1 cellular context compared by ENCODE assay signal in genomic region chr1:23344111-23344986, GRCh38.
TF ChIP-seq lines count a peak whose summit lies in the region.

Gene HNRNPR (minus strand): TSS chr1:23344284. CDS start chr1:23341008, 3,276 bp downstream.

TF ChIP-seq in GM12878, 131 proteins besides CTCF, POLR2A, EP300 and RAD21 (continued from another document):
- TF ChIP-seq, protein P1, sequence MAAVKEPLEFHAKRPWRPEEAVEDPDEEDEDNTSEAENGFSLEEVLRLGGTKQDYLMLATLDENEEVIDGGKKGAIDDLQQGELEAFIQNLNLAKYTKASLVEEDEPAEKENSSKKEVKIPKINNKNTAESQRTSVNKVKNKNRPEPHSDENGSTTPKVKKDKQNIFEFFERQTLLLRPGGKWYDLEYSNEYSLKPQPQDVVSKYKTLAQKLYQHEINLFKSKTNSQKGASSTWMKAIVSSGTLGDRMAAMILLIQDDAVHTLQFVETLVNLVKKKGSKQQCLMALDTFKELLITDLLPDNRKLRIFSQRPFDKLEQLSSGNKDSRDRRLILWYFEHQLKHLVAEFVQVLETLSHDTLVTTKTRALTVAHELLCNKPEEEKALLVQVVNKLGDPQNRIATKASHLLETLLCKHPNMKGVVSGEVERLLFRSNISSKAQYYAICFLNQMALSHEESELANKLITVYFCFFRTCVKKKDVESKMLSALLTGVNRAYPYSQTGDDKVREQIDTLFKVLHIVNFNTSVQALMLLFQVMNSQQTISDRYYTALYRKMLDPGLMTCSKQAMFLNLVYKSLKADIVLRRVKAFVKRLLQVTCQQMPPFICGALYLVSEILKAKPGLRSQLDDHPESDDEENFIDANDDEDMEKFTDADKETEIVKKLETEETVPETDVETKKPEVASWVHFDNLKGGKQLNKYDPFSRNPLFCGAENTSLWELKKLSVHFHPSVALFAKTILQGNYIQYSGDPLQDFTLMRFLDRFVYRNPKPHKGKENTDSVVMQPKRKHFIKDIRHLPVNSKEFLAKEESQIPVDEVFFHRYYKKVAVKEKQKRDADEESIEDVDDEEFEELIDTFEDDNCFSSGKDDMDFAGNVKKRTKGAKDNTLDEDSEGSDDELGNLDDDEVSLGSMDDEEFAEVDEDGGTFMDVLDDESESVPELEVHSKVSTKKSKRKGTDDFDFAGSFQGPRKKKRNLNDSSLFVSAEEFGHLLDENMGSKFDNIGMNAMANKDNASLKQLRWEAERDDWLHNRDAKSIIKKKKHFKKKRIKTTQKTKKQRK (IDR thresholded peaks at IDR 0.05; ENCODE audit: low read depth, low read length): no peak
- TF ChIP-seq STAT3 (IDR thresholded peaks at IDR 0.05; ENCODE audit: low read depth, low read length) (no peak), BHLHE40 (IDR thresholded peaks at IDR 0.05; ENCODE audit: borderline replicate concordance in 1 of 2, low read depth in 2 of 2, low read length in 1 of 2) (peak; percentile 62 to 66; a peak in 3 of 4 replicates), STAT1 (conservative IDR thresholded peaks at IDR 0.05) (0 out of 2 replicates have a peak, but pooled peaks have one; percentile 23), NFIC (IDR thresholded peaks at IDR 0.05; ENCODE audit: low read depth, low read length) (no peak), E2F8 (IDR thresholded peaks at IDR 0.05; ENCODE audit: low read depth, partially characterized antibody) (no peak), EGR1 (IDR thresholded peaks at IDR 0.05; ENCODE audit: borderline replicate concordance in 1 of 2, low read depth in 2 of 2, low read length in 2 of 2) (peak in 1 of 2 experiments; percentile 53; a peak in 2 of 3 replicates), ZBTB40 (IDR thresholded peaks at IDR 0.05; ENCODE audit: borderline replicate concordance) (peak; percentile 30; the same call in 1 of the 2 replicates), SMC3 (IDR thresholded peaks at IDR 0.05; ENCODE audit: borderline replicate concordance, low read length) (0 out of 2 replicates have a peak, but pooled peaks have one; percentile 3), BCL11A (IDR thresholded peaks at IDR 0.05; ENCODE audit: low read depth, low read length) (no peak), SMARCA5 (IDR thresholded peaks at IDR 0.05) (0 out of 2 replicates have a peak, but pooled peaks have one; percentile 25), RCOR1 (conservative IDR thresholded peaks at IDR 0.05; ENCODE audit: low read depth, low read length) (no peak), EED (IDR thresholded peaks at IDR 0.05; ENCODE audit: low read depth) (0 out of 2 replicates have a peak, but pooled peaks have one; percentile 4), KLF5 (IDR thresholded peaks at IDR 0.05; ENCODE audit: partially characterized antibody) (peak; percentile 25), NBN (IDR thresholded peaks at IDR 0.05) (0 out of 2 replicates have a peak, but pooled peaks have one; percentile 71), ZNF207 (IDR thresholded peaks at IDR 0.05; ENCODE audit: borderline replicate concordance) (no peak; the same call in 1 of the 2 replicates), BMI1 (IDR thresholded peaks at IDR 0.05; ENCODE audit: borderline replicate concordance) (no peak), CHD4 (IDR thresholded peaks at IDR 0.05) (no peak), TCF7 (IDR thresholded peaks at IDR 0.05; ENCODE audit: borderline replicate concordance) (no peak), HCFC1 (IDR thresholded peaks at IDR 0.05; ENCODE audit: low read length) (peak; percentile 63), DPF2 (IDR thresholded peaks at IDR 0.05) (peak; percentile 98), NFYA (IDR thresholded peaks at IDR 0.05; ENCODE audit: borderline replicate concordance, low read depth, low read length) (peak; percentile 43; the same call in 1 of the 2 replicates)
- TF ChIP-seq, protein P2, sequence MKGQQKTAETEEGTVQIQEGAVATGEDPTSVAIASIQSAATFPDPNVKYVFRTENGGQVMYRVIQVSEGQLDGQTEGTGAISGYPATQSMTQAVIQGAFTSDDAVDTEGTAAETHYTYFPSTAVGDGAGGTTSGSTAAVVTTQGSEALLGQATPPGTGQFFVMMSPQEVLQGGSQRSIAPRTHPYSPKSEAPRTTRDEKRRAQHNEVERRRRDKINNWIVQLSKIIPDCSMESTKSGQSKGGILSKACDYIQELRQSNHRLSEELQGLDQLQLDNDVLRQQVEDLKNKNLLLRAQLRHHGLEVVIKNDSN (IDR thresholded peaks at IDR 0.05; ENCODE audit: borderline replicate concordance, extremely low read length, insufficient read depth, low read depth, low read length): no peak
- TF ChIP-seq, protein P3, sequence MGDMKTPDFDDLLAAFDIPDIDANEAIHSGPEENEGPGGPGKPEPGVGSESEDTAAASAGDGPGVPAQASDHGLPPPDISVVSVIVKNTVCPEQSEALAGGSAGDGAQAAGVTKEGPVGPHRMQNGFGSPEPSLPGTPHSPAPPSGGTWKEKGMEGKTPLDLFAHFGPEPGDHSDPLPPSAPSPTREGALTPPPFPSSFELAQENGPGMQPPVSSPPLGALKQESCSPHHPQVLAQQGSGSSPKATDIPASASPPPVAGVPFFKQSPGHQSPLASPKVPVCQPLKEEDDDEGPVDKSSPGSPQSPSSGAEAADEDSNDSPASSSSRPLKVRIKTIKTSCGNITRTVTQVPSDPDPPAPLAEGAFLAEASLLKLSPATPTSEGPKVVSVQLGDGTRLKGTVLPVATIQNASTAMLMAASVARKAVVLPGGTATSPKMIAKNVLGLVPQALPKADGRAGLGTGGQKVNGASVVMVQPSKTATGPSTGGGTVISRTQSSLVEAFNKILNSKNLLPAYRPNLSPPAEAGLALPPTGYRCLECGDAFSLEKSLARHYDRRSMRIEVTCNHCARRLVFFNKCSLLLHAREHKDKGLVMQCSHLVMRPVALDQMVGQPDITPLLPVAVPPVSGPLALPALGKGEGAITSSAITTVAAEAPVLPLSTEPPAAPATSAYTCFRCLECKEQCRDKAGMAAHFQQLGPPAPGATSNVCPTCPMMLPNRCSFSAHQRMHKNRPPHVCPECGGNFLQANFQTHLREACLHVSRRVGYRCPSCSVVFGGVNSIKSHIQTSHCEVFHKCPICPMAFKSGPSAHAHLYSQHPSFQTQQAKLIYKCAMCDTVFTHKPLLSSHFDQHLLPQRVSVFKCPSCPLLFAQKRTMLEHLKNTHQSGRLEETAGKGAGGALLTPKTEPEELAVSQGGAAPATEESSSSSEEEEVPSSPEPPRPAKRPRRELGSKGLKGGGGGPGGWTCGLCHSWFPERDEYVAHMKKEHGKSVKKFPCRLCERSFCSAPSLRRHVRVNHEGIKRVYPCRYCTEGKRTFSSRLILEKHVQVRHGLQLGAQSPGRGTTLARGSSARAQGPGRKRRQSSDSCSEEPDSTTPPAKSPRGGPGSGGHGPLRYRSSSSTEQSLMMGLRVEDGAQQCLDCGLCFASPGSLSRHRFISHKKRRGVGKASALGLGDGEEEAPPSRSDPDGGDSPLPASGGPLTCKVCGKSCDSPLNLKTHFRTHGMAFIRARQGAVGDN (IDR thresholded peaks at IDR 0.05): peak; percentile 72
- TF ChIP-seq, protein P4, sequence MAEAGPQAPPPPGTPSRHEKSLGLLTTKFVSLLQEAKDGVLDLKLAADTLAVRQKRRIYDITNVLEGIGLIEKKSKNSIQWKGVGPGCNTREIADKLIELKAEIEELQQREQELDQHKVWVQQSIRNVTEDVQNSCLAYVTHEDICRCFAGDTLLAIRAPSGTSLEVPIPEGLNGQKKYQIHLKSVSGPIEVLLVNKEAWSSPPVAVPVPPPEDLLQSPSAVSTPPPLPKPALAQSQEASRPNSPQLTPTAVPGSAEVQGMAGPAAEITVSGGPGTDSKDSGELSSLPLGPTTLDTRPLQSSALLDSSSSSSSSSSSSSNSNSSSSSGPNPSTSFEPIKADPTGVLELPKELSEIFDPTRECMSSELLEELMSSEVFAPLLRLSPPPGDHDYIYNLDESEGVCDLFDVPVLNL (IDR thresholded peaks at IDR 0.05; ENCODE audit: low read depth, low read length): peak; percentile 40
